8 cellular contexts compared by ENCODE assay signal in genomic region chr6:156779206-156780116, GRCh38. TPM values are rescaled to one million over a fixed set of nuclear protein-coding genes. Genes with fewer than 3 reads are reported as not detected.
DNase-seq lines count a peak whose midpoint lies in the region; ATAC-seq and TF ChIP-seq lines count a peak whose summit lies in the region.

No MANE protein-coding gene starts in this region.

- H3K27me3 Mint-ChIP-seq in CD4-positive, alpha-beta T cell: no peaks in the 10 kb centered on the region
- no peaks in the 10 kb centered on the region for H3K27me3 Mint-ChIP-seq in activated naive CD8-positive, alpha-beta T cell treated with anti-CD3 and anti-CD28 coated beads for 36 hours

- no peaks in the 10 kb centered on the region for H3K9me3 ChIP-seq in CD4-positive, alpha-beta T cell (ENCODE audit: control insufficient read depth, low read length)
- no peaks in the 10 kb centered on the region for H3K9me3 ChIP-seq in left ventricle myocardium inferior (replicated peaks)
- no peaks in the 10 kb centered on the region for H3K9me3 ChIP-seq in psoas muscle
- H3K9me3 ChIP-seq in aorta (ENCODE audit: control insufficient read depth, low read length): no peaks in the 10 kb centered on the region

- no peaks in the 10 kb centered on the region for H3K27me3 ChIP-seq in CD4-positive, alpha-beta T cell (ENCODE audit: control insufficient read depth, insufficient read depth, low read length)
- H3K27me3 ChIP-seq in left ventricle myocardium inferior (ENCODE audit: low read depth): no peaks in the 10 kb centered on the region
- H3K27me3 ChIP-seq in psoas muscle (ENCODE audit: insufficient read depth in 3 of 3, low read length in 2 of 3): no peaks in the 10 kb centered on the region
- H3K27me3 ChIP-seq in aorta (ENCODE audit: control insufficient read depth in 1 of 2, insufficient read depth in 2 of 2, low read length in 1 of 2): no peaks in the 10 kb centered on the region

- H3K4me3 Mint-ChIP-seq in CD4-positive, alpha-beta T cell: peak overlapping the region; percentile 92
- H3K4me3 Mint-ChIP-seq in activated naive CD8-positive, alpha-beta T cell treated with anti-CD3 and anti-CD28 coated beads for 36 hours: peak overlapping the region; percentile 90

- intact Hi-C loops in CD4-positive, alpha-beta T cell (cut with DNase I, micrococcal nuclease): loop anchor here (1.0 to 10.0 kb wide), 8 partner anchors 12 to 1467 kb away; partner anchors contain the start of gene TFB1M (in 2 of the 2)
- intact Hi-C loops in left ventricle myocardium inferior (cut with micrococcal nuclease) (loop anchor here (5.0 to 10.0 kb wide), 4 partner anchors 68 to 243 kb away; no protein-coding TSS in a partner anchor), psoas muscle (cut with DNase I) (loop anchor here (1.0 to 10.0 kb wide), 6 partner anchors 69 to 405 kb away; no protein-coding TSS in a partner anchor), aorta (cut with DNase I) (loop anchor here (1.0 to 10.0 kb wide), 9 partner anchors 48 to 405 kb away; no protein-coding TSS in a partner anchor)

- H3K36me3 ChIP-seq in left ventricle myocardium inferior (no peaks in the 10 kb centered on the region), psoas muscle (ENCODE audit: insufficient read depth in 1 of 2, low read depth in 1 of 2) (no peaks in the 10 kb centered on the region), aorta (ENCODE audit: control insufficient read depth in 1 of 2, insufficient read depth in 2 of 2, low read length in 1 of 2) (no peaks in the 10 kb centered on the region)

- WGBS in psoas muscle, 3 donors: 0% methylated on average over 53 to 109 of the region's 109 CpGs
- WGBS in aorta, 2 donors: 0% methylated on average over 57 to 109 of the region's 109 CpGs

- ATAC-seq in CD4-positive, alpha-beta T cell (ENCODE audit: poor library complexity): no peak
- ATAC-seq in psoas muscle (peak; percentile 25 to 43 (median 35)), aorta (ENCODE audit: low FRiP score) (peak; percentile 43)

- H3K4me1 Mint-ChIP-seq in CD4-positive, alpha-beta T cell (ENCODE audit: low read depth): peaks cover 65% of the 10 kb centered on the region
- H3K4me1 Mint-ChIP-seq in activated naive CD8-positive, alpha-beta T cell treated with anti-CD3 and anti-CD28 coated beads for 36 hours: peaks cover 43% of the 10 kb centered on the region

- CTCF ChIA-PET in CD4-positive, alpha-beta T cell (lab: Charles Lee): interaction anchor here (1.2 to 1.4 kb wide), 4 partner anchors 59 to 456 kb away, joined by 3 to 5 read pairs (median 4); no protein-coding TSS in a partner anchor
- CTCF ChIA-PET in HEK293T (lab: Yijun Ruan, JAX): interaction anchor here (0.6 to 1.4 kb wide), 2 partner anchors 27 to 153 kb away, joined by 3 to 4 read pairs; no protein-coding TSS in a partner anchor

- no peaks in the 10 kb centered on the region for H3K9me3 Mint-ChIP-seq in CD4-positive, alpha-beta T cell
- H3K9me3 Mint-ChIP-seq in activated naive CD8-positive, alpha-beta T cell treated with anti-CD3 and anti-CD28 coated beads for 36 hours: no peaks in the 10 kb centered on the region

- peak overlapping the region; percentile 83 for H3K4me3 ChIP-seq in left ventricle myocardium inferior
- peak overlapping the region; percentile 76 for H3K4me3 ChIP-seq in psoas muscle
- H3K4me3 ChIP-seq in aorta (ENCODE audit: low read length in 2 of 2): peak overlapping the region; percentile 87 to 96

- no peak for TF ChIP-seq CTCF in CD4-positive, alpha-beta T cell (IDR thresholded peaks at IDR 0.05)
- peak; percentile 36 for TF ChIP-seq CTCF in left ventricle myocardium inferior (IDR thresholded peaks at IDR 0.05; ENCODE audit: borderline replicate concordance)
- TF ChIP-seq CTCF in psoas muscle (IDR thresholded peaks at IDR 0.05): peak; percentile 20

- POLR2A ChIA-PET in CD4-positive, alpha-beta T cell (lab: Charles Lee): interaction anchor here (0.6 to 6.6 kb wide), 19 partner anchors 8 to 613 kb away, joined by 3 to 141 read pairs (median 4); no protein-coding TSS in a partner anchor
- POLR2A ChIA-PET in HEK293T (lab: Yijun Ruan, JAX): interaction anchor here (0.6 to 1.4 kb wide), 14 partner anchors 9 to 163 kb away, joined by 3 to 7 read pairs (median 3); no protein-coding TSS in a partner anchor

- peak; percentile 14 to 65 (median 36) for DNase-seq in CD4-positive, alpha-beta T cell
- peak; percentile 32 for DNase-seq in HEK293T (ENCODE audit: extremely low spot score)
- peak; percentile 21 to 29 for DNase-seq in SHP77 (lab: John Stamatoyannopoulos, UW)
- DNase-seq in activated naive CD8-positive, alpha-beta T cell treated with anti-CD3 and anti-CD28 coated beads for 36 hours: peak; percentile 69
- DNase-seq in left ventricle myocardium inferior: peak; percentile 64
- peak; percentile 64 to 78 for DNase-seq in psoas muscle
- peak; percentile 75 to 86 for DNase-seq in aorta
- DNase-seq in DMS114 treated with DMSO at 0.1 percent for 48 hours (lab: John Stamatoyannopoulos, UW; ENCODE audit: unreplicated experiment): no peak

- H3K4me1 ChIP-seq in left ventricle myocardium inferior (peaks cover 59% of the 10 kb centered on the region), psoas muscle (peaks cover 54% of the 10 kb centered on the region), aorta (ENCODE audit: control insufficient read depth in 1 of 2, insufficient read depth in 2 of 2, low read length in 2 of 2) (no peaks in the 10 kb centered on the region)

- H3K27ac Mint-ChIP-seq in CD4-positive, alpha-beta T cell: peak overlapping the region; percentile 91
- peak overlapping the region; percentile 94 for H3K27ac Mint-ChIP-seq in activated naive CD8-positive, alpha-beta T cell treated with anti-CD3 and anti-CD28 coated beads for 36 hours

- H3K36me3 Mint-ChIP-seq in CD4-positive, alpha-beta T cell (ENCODE audit: low read depth): peaks cover 26% of the 10 kb centered on the region
- peaks cover 12% of the 10 kb centered on the region for H3K36me3 Mint-ChIP-seq in activated naive CD8-positive, alpha-beta T cell treated with anti-CD3 and anti-CD28 coated beads for 36 hours

- H3K27ac ChIP-seq in CD4-positive, alpha-beta T cell (ENCODE audit: low read depth, low read length): peak overlapping the region; percentile 78
- H3K27ac ChIP-seq in left ventricle myocardium inferior (replicated peaks): peak overlapping the region; percentile 98
- H3K27ac ChIP-seq in psoas muscle: peak overlapping the region; percentile 94
- H3K27ac ChIP-seq in aorta (ENCODE audit: low read depth in 1 of 2, low read length in 2 of 2): peak overlapping the region; percentile 83 to 85

TF ChIP-seq in HEK293T, 16 proteins besides CTCF, POLR2A, EP300 and RAD21:
- TF ChIP-seq ELF4 (IDR thresholded peaks at IDR 0.05) (no peak), SUZ12 (IDR thresholded peaks at IDR 0.05) (no peak), FOXM1 (IDR thresholded peaks at IDR 0.05; ENCODE audit: borderline replicate concordance) (peak; percentile 23; the same call in 1 of the 2 replicates), FOXA1 (IDR thresholded peaks at IDR 0.05) (no peak), FOXK2 (IDR thresholded peaks at IDR 0.05) (no peak), L3MBTL2 (conservative IDR thresholded peaks at IDR 0.05) (peak; percentile 75), CTBP1 (IDR thresholded peaks at IDR 0.05; ENCODE audit: borderline replicate concordance) (no peak)

RNA-seq across cellular contexts. Expression of gene ARID1B, which starts 2.3 kb away (rescaled TPM):
- total RNA-seq in CD4-positive, alpha-beta T cell: 100 to 1,000 TPM; 120 to 125 TPM
- 10 to 100 TPM; 40.6 to 41.5 TPM for total RNA-seq in activated naive CD8-positive, alpha-beta T cell treated with anti-CD3 and anti-CD28 coated beads for 36 hours
- 43.4 TPM for total RNA-seq in left ventricle myocardium inferior
- 10 to 100 TPM; 53.1 to 61.1 (median 55.8) TPM for total RNA-seq in psoas muscle
- polyA plus RNA-seq in psoas muscle: 10 to 100 TPM in 2 of 3 donors, 1 to 10 TPM in 1; 8.1 to 29.2 (median 12.4) TPM
- total RNA-seq in aorta: 100 to 1,000 TPM in 1 of 2 donors, 10 to 100 TPM in 1; 92.0 to 143 TPM
- polyA plus RNA-seq in aorta: 10 to 100 TPM in 1 of 2 donors, 1 to 10 TPM in 1; 6.5 to 16.9 TPM
